ENCODE assay signal across 8 cellular contexts in genomic region chr6:29834564-29835436, GRCh38. TPM values are rescaled to one million over a fixed set of nuclear protein-coding genes. Genes with fewer than 3 reads are reported as not detected.
DNase-seq lines count a peak whose midpoint lies in the region; ATAC-seq and TF ChIP-seq lines count a peak whose summit lies in the region.

No MANE protein-coding gene starts in this region.

- no peak overlapping the region for H3K4me3 Mint-ChIP-seq in CD8-positive, alpha-beta memory T cell
- no peak overlapping the region for H3K4me3 Mint-ChIP-seq in endothelial cell (ENCODE audit: unreplicated experiment)
- no peak overlapping the region for H3K4me3 Mint-ChIP-seq in neural crest cell

- H3K36me3 Mint-ChIP-seq in CD8-positive, alpha-beta memory T cell: peaks cover 0 to 1% (median 0%) of the 10 kb centered on the region in 3 donors
- H3K36me3 Mint-ChIP-seq in endothelial cell (ENCODE audit: low read depth, unreplicated experiment) (peaks cover 7% of the 10 kb centered on the region), neural crest cell (ENCODE audit: low read depth) (no peaks in the 10 kb centered on the region)

- H3K9me3 ChIP-seq in CD8-positive, alpha-beta memory T cell (ENCODE audit: low read length): no peaks in the 10 kb centered on the region

- CTCF ChIA-PET in CD8-positive, alpha-beta memory T cell (lab: Charles Lee): interaction anchor here (0.8 to 3.6 kb wide), 19 partner anchors 9 to 183 kb away, joined by 3 to 36 read pairs (median 5); no protein-coding TSS in a partner anchor

- H3K4me1 Mint-ChIP-seq in CD8-positive, alpha-beta memory T cell: peaks cover 0 to 3% (median 0%) of the 10 kb centered on the region in 3 donors
- H3K4me1 Mint-ChIP-seq in endothelial cell (ENCODE audit: unreplicated experiment) (peaks cover 6% of the 10 kb centered on the region), neural crest cell (no peaks in the 10 kb centered on the region)

- no peak for ATAC-seq in GM18867 (IDR thresholded peaks at IDR 0.05; ENCODE audit: unreplicated experiment)

- no peaks in the 10 kb centered on the region for H3K36me3 ChIP-seq in CD8-positive, alpha-beta memory T cell (ENCODE audit: insufficient read depth, low read length)

- POLR2A ChIA-PET in CD8-positive, alpha-beta memory T cell (lab: Charles Lee): interaction anchor here (1.4 kb wide), 1 partner anchor 101 kb away, joined by 4 read pairs; no protein-coding TSS in a partner anchor

- no peak overlapping the region for H3K27ac ChIP-seq in CD8-positive, alpha-beta memory T cell (ENCODE audit: low read depth, low read length)

- H3K27ac Mint-ChIP-seq in CD8-positive, alpha-beta memory T cell: no peak overlapping the region
- H3K27ac Mint-ChIP-seq in endothelial cell (ENCODE audit: unreplicated experiment) (no peak overlapping the region), neural crest cell (ENCODE audit: unreplicated experiment) (no peak overlapping the region)

- in situ Hi-C loops in KBM-7 (cut with MboI; ENCODE audit: low pct_unique_long_range_greater_than_20kb, low sequenced_read_pairs): loop anchor here (25.0 kb wide), 1 partner anchor 178 kb away; no protein-coding TSS in a partner anchor

- no peak overlapping the region for H3K4me3 ChIP-seq in CD8-positive, alpha-beta memory T cell (ENCODE audit: low read length)

- H3K4me1 ChIP-seq in CD8-positive, alpha-beta memory T cell (ENCODE audit: insufficient read depth, low read length): no peaks in the 10 kb centered on the region

- peak; percentile 34 to 73 (median 49) for DNase-seq in CD8-positive, alpha-beta memory T cell
- DNase-seq in KBM-7 (peak; percentile 57), endothelial cell (ENCODE audit: low spot score) (peak; percentile 64), neural crest cell (ENCODE audit: low read depth, low spot score) (peak; percentile 48), NCI-H2171 treated with DMSO at 0.1 percent for 48 hours (lab: John Stamatoyannopoulos, UW) (no peak), DMS79 (lab: John Stamatoyannopoulos, UW) (no peak)
- DNase-seq in activated CD4-positive, alpha-beta T cell treated with anti-CD3 and anti-CD28 coated beads, Interleukin-2, amount 50 U/mL, for 1 hour: peak; percentile 60

- peaks cover 49 to 76% of the 10 kb centered on the region in 2 donors for H3K27me3 Mint-ChIP-seq in CD8-positive, alpha-beta memory T cell
- H3K27me3 Mint-ChIP-seq in endothelial cell (ENCODE audit: unreplicated experiment) (peaks cover 2% of the 10 kb centered on the region), neural crest cell (ENCODE audit: low read depth) (peaks cover 97% of the 10 kb centered on the region)

- no peaks in the 10 kb centered on the region for H3K9me3 Mint-ChIP-seq in CD8-positive, alpha-beta memory T cell
- no peaks in the 10 kb centered on the region for H3K9me3 Mint-ChIP-seq in endothelial cell (ENCODE audit: unreplicated experiment)
- H3K9me3 Mint-ChIP-seq in neural crest cell: no peaks in the 10 kb centered on the region

- TF ChIP-seq CTCF in endothelial cell (IDR thresholded peaks at IDR 0.05; ENCODE audit: unreplicated experiment): peak; percentile 84
- peak; percentile 90 for TF ChIP-seq CTCF in neural crest cell (conservative IDR thresholded peaks at IDR 0.05)

- H3K27me3 ChIP-seq in CD8-positive, alpha-beta memory T cell (ENCODE audit: insufficient read depth, low read length, poor library complexity, severe bottlenecking): peaks cover 23% of the 10 kb centered on the region

RNA-seq across cellular contexts. Expression of gene HLA-G, which starts 7.2 kb away (rescaled TPM):
- total RNA-seq in CD8-positive, alpha-beta memory T cell: under 1 TPM; 0.59 to 0.69 TPM
- 3.2 TPM for polyA plus RNA-seq in CD8-positive, alpha-beta memory T cell
- total RNA-seq in endothelial cell (ENCODE audit: unreplicated experiment) (0.41 TPM), neural crest cell (not detected in 2 replicates)

Comparison
In these comparisons a context has a peak if more than half of its experiments do, and no peak if none do; other contexts are left out.
1. DNase-seq: peak in CD8-positive, alpha-beta memory T cell (5 of 5), KBM-7 (single experiment), activated CD4-positive, alpha-beta T cell treated with anti-CD3 and anti-CD28 coated beads, Interleukin-2, amount 50 U/mL, for 1 hour (single experiment), endothelial cell (single experiment) and neural crest cell (single experiment); none in NCI-H2171 treated with DMSO at 0.1 percent for 48 hours (single experiment) and DMS79 (single experiment).